12 cellular contexts compared by ENCODE assay signal in genomic region chr9:89494199-89494598, GRCh38. TPM values are rescaled to one million over a fixed set of nuclear protein-coding genes. Genes with fewer than 3 reads are reported as not detected.
DNase-seq lines count a peak whose midpoint lies in the region; ATAC-seq and TF ChIP-seq lines count a peak whose summit lies in the region.
"Had no signal": no experiment of that assay in that cellular context is flagged by ENCODE, and none has a peak within 500 bp of the region (broad histone marks: within the 10 kb centered on the region; RNA-seq: fewer than 3 reads in every experiment).

No MANE protein-coding gene starts in this region.

- peaks cover 6 to 15% of the 10 kb centered on the region in 2 donors for H3K36me3 Mint-ChIP-seq in activated T-cell treated with anti-CD3 and anti-CD28 coated beads, Interleukin-2, amount 50 U/mL, for 72 hours (ENCODE audit: insufficient read depth in 2 of 2)
- peaks cover 28 to 40% of the 10 kb centered on the region in 2 donors for H3K36me3 Mint-ChIP-seq in stimulated activated naive B cell treated with anti-CD40 and anti-IgM and Interleukin-4, amounts not matched to agents 10 μg/mL and 1 μg/mL and 100 μg/mL, for 72 hours

- H3K4me3 ChIP-seq in body of pancreas, result no peak overlapping the region
- H3K4me3 ChIP-seq in upper lobe of right lung, result no peak overlapping the region
- H3K4me3 ChIP-seq: right atrium auricular region had no signal

- intact Hi-C loops in body of pancreas (cut with DNase I), result no loop called here
- intact Hi-C loops in upper lobe of right lung (cut with DNase I), result no loop called here

- no peak for DNase-seq in activated T-cell treated with anti-CD3 and anti-CD28 coated beads, Interleukin-2, amount 50 U/mL, for 72 hours
- DNase-seq in activated T-cell treated with anti-CD3 and anti-CD28 coated beads for 4 hours, result no peak
- DNase-seq in NCI-H69 (lab: John Stamatoyannopoulos, UW), result peak; percentile 91
- DNase-seq in stimulated activated naive B cell treated with anti-CD40 and anti-IgM and Interleukin-4, amounts not matched to agents 10 μg/mL and 1 μg/mL and 100 μg/mL, for 72 hours, result no peak
- no peak for DNase-seq in body of pancreas
- DNase-seq in upper lobe of right lung, result no peak
- DNase-seq: IMR-90; NCI-H187 treated with DMSO at 0.1 percent for 48 hours; stimulated activated CD4-positive, alpha-beta T cell treated with anti-CD3 and anti-CD28 coated beads, Interleukin-4, amount 100 ng/mL, for 1 hour had no signal

- H3K4me3 Mint-ChIP-seq in activated T-cell treated with anti-CD3 and anti-CD28 coated beads, Interleukin-2, amount 50 U/mL, for 72 hours, result peak overlapping the region; percentile 91 to 99
- H3K4me3 Mint-ChIP-seq in stimulated activated naive B cell treated with anti-CD40 and anti-IgM and Interleukin-4, amounts not matched to agents 10 μg/mL and 1 μg/mL and 100 μg/mL, for 72 hours, result peak overlapping the region; percentile 9 to 26

- no peak for ATAC-seq in activated T-cell treated with anti-CD3 and anti-CD28 coated beads, Interleukin-2, amount 50 U/mL, for 72 hours (replicated peaks in 1 of 2)
- no peak for ATAC-seq in stimulated activated naive B cell treated with anti-CD40 and anti-IgM and Interleukin-4, amounts not matched to agents 10 μg/mL and 1 μg/mL and 100 μg/mL, for 72 hours (replicated peaks)
- ATAC-seq in HG02885 (IDR thresholded peaks at IDR 0.05; ENCODE audit: poor library complexity, unreplicated experiment) (no peak), body of pancreas (no peak), upper lobe of right lung (no peak)

- H3K36me3 ChIP-seq in body of pancreas (replicated peaks in 1 of 2; ENCODE audit: insufficient read depth in 1 of 2, low read depth in 2 of 2), result no peaks in the 10 kb centered on the region
- H3K36me3 ChIP-seq in upper lobe of right lung, result no peaks in the 10 kb centered on the region
- H3K36me3 ChIP-seq: right atrium auricular region had no signal

- TF ChIP-seq CTCF in body of pancreas (IDR thresholded peaks at IDR 0.05), result no peak
- TF ChIP-seq CTCF in upper lobe of right lung (IDR thresholded peaks at IDR 0.05), result no peak

- peak overlapping the region; percentile 44 for H3K27ac Mint-ChIP-seq in activated T-cell treated with anti-CD3 and anti-CD28 coated beads, Interleukin-2, amount 50 U/mL, for 72 hours
- peak overlapping the region; percentile 32 for H3K27ac Mint-ChIP-seq in stimulated activated naive B cell treated with anti-CD40 and anti-IgM and Interleukin-4, amounts not matched to agents 10 μg/mL and 1 μg/mL and 100 μg/mL, for 72 hours

- H3K9me3 ChIP-seq in body of pancreas, result no peaks in the 10 kb centered on the region
- H3K9me3 ChIP-seq in upper lobe of right lung, result no peaks in the 10 kb centered on the region
- H3K9me3 ChIP-seq: right atrium auricular region had no signal

- H3K4me1 Mint-ChIP-seq in activated T-cell treated with anti-CD3 and anti-CD28 coated beads, Interleukin-2, amount 50 U/mL, for 72 hours (ENCODE audit: low read depth), result peaks cover 92% of the 10 kb centered on the region
- peaks cover 67 to 90% of the 10 kb centered on the region in 2 donors for H3K4me1 Mint-ChIP-seq in stimulated activated naive B cell treated with anti-CD40 and anti-IgM and Interleukin-4, amounts not matched to agents 10 μg/mL and 1 μg/mL and 100 μg/mL, for 72 hours

- H3K27me3 ChIP-seq in body of pancreas (no peaks in the 10 kb centered on the region), upper lobe of right lung (no peaks in the 10 kb centered on the region)
- H3K27me3 ChIP-seq: right atrium auricular region had no signal

- WGBS in body of pancreas, 2 donors, result 78 to 89% methylated on average over 5 of the region's 5 CpGs

- peak overlapping the region; percentile 65 for H3K27ac ChIP-seq in cingulate gyrus (ENCODE audit: low read depth, low read length)
- H3K27ac ChIP-seq in body of pancreas, result no peak overlapping the region
- H3K27ac ChIP-seq in upper lobe of right lung, result no peak overlapping the region
- H3K27ac ChIP-seq: right atrium auricular region had no signal

- H3K9me3 Mint-ChIP-seq in activated T-cell treated with anti-CD3 and anti-CD28 coated beads, Interleukin-2, amount 50 U/mL, for 72 hours, result no peaks in the 10 kb centered on the region
- H3K9me3 Mint-ChIP-seq in stimulated activated naive B cell treated with anti-CD40 and anti-IgM and Interleukin-4, amounts not matched to agents 10 μg/mL and 1 μg/mL and 100 μg/mL, for 72 hours, result peaks cover 0 to 4% of the 10 kb centered on the region in 2 donors

- H3K4me1 ChIP-seq in body of pancreas (peaks cover 14% of the 10 kb centered on the region), upper lobe of right lung (peaks cover 9% of the 10 kb centered on the region)

- no peak for TF ChIP-seq POLR2A in body of pancreas (IDR thresholded peaks at IDR 0.05)

- H3K27me3 Mint-ChIP-seq in activated T-cell treated with anti-CD3 and anti-CD28 coated beads, Interleukin-2, amount 50 U/mL, for 72 hours (ENCODE audit: low read depth), result no peaks in the 10 kb centered on the region
- no peaks in the 10 kb centered on the region for H3K27me3 Mint-ChIP-seq in stimulated activated naive B cell treated with anti-CD40 and anti-IgM and Interleukin-4, amounts not matched to agents 10 μg/mL and 1 μg/mL and 100 μg/mL, for 72 hours

RNA-seq across cellular contexts. Expression of gene SEMA4D, which starts 3.7 kb away (rescaled TPM):
- 100 to 1,000 TPM; 182 to 198 TPM for total RNA-seq in activated T-cell treated with anti-CD3 and anti-CD28 coated beads, Interleukin-2, amount 50 U/mL, for 72 hours
- total RNA-seq in body of pancreas (10 to 100 TPM; 15.6 to 18.1 TPM), upper lobe of right lung (46.2 TPM)
